In the genomic region with DNA sequence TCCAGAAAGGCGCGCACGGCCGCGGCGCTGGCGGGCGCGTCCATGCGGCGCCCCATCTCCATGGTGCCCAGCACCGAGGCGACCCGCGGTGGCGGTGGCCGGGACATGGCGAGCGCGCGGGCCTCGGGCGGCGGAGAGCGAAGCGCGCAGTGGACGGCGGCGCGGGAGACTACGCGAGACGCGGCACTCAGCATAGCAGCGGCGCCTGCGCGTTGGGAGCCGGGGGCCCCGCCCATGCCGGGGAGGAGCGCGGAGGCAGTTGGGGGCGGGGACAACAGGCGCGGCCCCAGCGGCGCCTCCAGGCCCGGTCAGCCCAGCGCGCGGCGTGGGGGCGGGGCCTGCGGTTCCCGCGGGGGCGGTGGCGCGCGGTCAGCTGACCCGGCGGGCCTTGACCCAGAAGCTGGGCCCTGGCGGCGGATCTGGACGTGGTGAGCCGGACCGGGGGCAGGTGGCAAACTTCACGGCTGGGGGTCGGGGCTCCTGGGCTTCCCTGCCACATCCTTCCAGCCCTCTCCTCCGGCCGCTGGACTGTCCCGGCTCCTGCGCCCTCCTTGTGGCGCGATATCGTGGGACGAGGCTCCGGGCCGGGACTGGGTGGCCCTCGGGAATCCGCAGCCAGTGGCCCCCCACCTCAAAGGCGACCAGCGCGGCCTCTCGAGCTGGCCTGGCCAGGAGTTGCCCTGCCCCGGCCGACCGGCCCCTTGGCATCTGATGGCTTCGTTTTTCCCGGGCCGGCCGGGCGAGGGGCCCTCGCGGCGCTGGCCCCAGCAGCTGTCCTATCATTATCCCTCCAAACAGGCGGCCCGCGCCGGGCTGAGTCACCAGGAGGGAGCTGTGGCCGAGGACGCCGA, we compare ENCODE assay signal across 8 cellular contexts. TPM values are rescaled to one million over a fixed set of nuclear protein-coding genes. Genes with fewer than 3 reads are reported as not detected.
A peak's percentile ranks its signal among the peaks of the same experiment; 100 is the strongest.
DNase-seq lines count a peak whose midpoint lies in the region; ATAC-seq, FAIRE-seq and TF ChIP-seq lines count a peak whose summit lies in the region.

TSS of gene AKR7A2 (minus strand) at position 214 of the 851 bp plus-strand sequence. CDS start at position 194, 20 bp downstream.
TSS of gene SLC66A1 (plus strand) at position 396 of the 851 bp plus-strand sequence. CDS start 5,352 bp downstream, outside the sequence.

- no peaks in the 10 kb centered on the region for H3K27me3 ChIP-seq in endodermal cell (ENCODE audit: control insufficient read depth, insufficient read depth, low read length, poor library complexity, severe bottlenecking)

- H3K27ac Mint-ChIP-seq in endodermal cell: peak within 1 kb of the TSS; percentile 77

- H3K4me1 Mint-ChIP-seq in endodermal cell: peaks cover 15% of the 10 kb centered on the region

- TF ChIP-seq CTCF in endodermal cell (conservative IDR thresholded peaks at IDR 0.05): no peak

- H3K9ac ChIP-seq in endodermal cell (ENCODE audit: extremely low read depth, low read length, poor library complexity, severe bottlenecking): peak within 1 kb of the TSS; percentile 85

- no peaks in the 10 kb centered on the region for H3K27me3 Mint-ChIP-seq in endodermal cell (ENCODE audit: insufficient read depth)

- peak; percentile 90 for FAIRE-seq in HTR-8/SVneo (lab: Jason Lieb, UNC)

- H3K4me3 Mint-ChIP-seq in endodermal cell: peak within 1 kb of the TSS; percentile 78

- H3K9me3 Mint-ChIP-seq in endodermal cell: no peaks in the 10 kb centered on the region

- H3K36me3 Mint-ChIP-seq in endodermal cell (ENCODE audit: low read depth): peaks cover 16% of the 10 kb centered on the region

- H3K9me3 ChIP-seq in endodermal cell (ENCODE audit: control insufficient read depth, low read length): no peaks in the 10 kb centered on the region

- peak; percentile 90 for DNase-seq in COR-L47 (lab: John Stamatoyannopoulos, UW)
- DNase-seq in HTR-8/SVneo (ENCODE audit: insufficient read length, low spot score): peak; percentile 93
- DNase-seq in NOMO-1 treated with dmso at 0.1 percent for 144 hours (lab: John Stamatoyannopoulos, UW; ENCODE audit: unreplicated experiment): peak; percentile 81
- peak; percentile 89 for DNase-seq in activated CD8-positive, alpha-beta memory T cell treated with anti-CD3 and anti-CD28 coated beads, Interleukin-2, amount 50 U/mL, for 4 hours
- peak; percentile 95 for DNase-seq in endodermal cell
- peak; percentile 97 for DNase-seq in mesenteric fat pad (ENCODE audit: low spot score)
- peak; percentile 80 for DNase-seq in stimulated activated CD8-positive, alpha-beta memory T cell treated with anti-CD3 and anti-CD28 coated beads, Interleukin-15, amount 100 ng/mL, for 1 hour (ENCODE audit: low read depth)

- 0% methylated on average over 12 to 105 of the region's 105 CpGs for WGBS in endodermal cell (ENCODE audit: insufficient coverage in 1 of 2, insufficient read length in 1 of 2), 2 experiments

- H3K4me1 ChIP-seq in endodermal cell (ENCODE audit: control insufficient read depth, insufficient read depth, low read length): peaks cover 3% of the 10 kb centered on the region

- peaks cover 17% of the 10 kb centered on the region for H3K36me3 ChIP-seq in endodermal cell (ENCODE audit: control insufficient read depth, insufficient read depth, low read length)

- peak; percentile 76 for ATAC-seq in GM21381 (IDR thresholded peaks at IDR 0.05; ENCODE audit: unreplicated experiment)

- H3K4me3 ChIP-seq in endodermal cell (ENCODE audit: low read length): peak within 1 kb of the TSS; percentile 91

- H3K27ac ChIP-seq in endodermal cell (ENCODE audit: low read depth, low read length): no peak within 1 kb of the TSS

RNA-seq across cellular contexts. Expression of gene AKR7A2, which starts in this region (rescaled TPM):
- 10 to 100 TPM; 47.8 to 66.1 TPM for total RNA-seq in endodermal cell
- polyA plus RNA-seq in endodermal cell (2013, experiment 1 of 2): 53.1 TPM
- 52.3 TPM for polyA plus RNA-seq in endodermal cell (2013, experiment 2 of 2)
- 39.4 TPM for total RNA-seq in mesenteric fat pad

RNA-seq across cellular contexts. Expression of gene SLC66A1, which starts in this region (rescaled TPM):
- 10 to 100 TPM; 20.8 to 22.6 TPM for total RNA-seq in endodermal cell
- 20.0 TPM for polyA plus RNA-seq in endodermal cell (2013, experiment 1 of 2)
- polyA plus RNA-seq in endodermal cell (2013, experiment 2 of 2): 18.9 TPM
- total RNA-seq in mesenteric fat pad: 15.1 TPM
